ENCODE assay signal across 1 cellular context in the genomic region with DNA sequence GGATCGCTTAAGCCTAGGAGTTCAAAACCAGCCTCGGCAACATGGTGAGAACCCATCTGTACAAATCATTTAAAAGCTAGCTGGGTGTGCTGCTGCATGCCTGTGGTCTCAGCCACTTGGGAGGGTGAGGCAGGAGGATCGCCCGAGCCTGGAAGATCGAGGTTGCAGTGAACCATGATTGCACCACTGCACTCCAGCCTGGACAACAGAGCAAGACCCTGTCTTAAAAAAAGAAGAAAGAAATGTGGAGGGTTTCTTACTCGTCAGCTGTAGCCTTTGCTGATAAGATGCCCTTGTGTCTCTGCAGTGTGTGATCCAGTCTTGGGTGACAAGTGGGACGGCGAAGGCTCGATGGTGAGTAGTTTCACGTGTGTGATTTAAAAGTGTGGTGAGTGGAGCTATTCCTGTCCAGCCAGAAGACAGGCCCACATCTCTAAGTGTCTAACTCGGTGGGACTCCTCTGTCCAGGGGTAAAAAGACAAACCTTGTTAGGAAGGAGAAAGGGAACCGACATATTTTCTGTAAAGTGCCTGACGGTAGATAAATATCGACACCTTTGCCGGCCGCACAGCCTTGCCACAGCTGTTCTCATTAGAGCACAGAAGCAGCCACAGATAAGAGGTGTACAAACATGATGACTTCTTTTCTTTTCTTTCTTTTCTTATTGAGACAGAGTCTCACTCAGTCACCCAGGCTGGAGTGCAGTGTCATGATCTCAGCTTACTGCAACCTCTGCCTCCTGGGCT.
A peak's percentile ranks its signal among the peaks of the same experiment; 100 is the strongest.
TF ChIP-seq lines count a peak whose summit lies in the region.

No MANE protein-coding gene starts in this region.

TF ChIP-seq in K562, 482 proteins besides CTCF, POLR2A, EP300 and RAD21 (continued from another document):
- no peak for TF ChIP-seq ATF3 (IDR thresholded peaks at IDR 0.05)
- no peak for TF ChIP-seq ATF3 (CRISPR knock-in tag; conservative IDR thresholded peaks at IDR 0.05)
- TF ChIP-seq ZEB2 (IDR thresholded peaks at IDR 0.05): peak; percentile 14; the same call in 1 of the 2 replicates
- TF ChIP-seq, protein P1, sequence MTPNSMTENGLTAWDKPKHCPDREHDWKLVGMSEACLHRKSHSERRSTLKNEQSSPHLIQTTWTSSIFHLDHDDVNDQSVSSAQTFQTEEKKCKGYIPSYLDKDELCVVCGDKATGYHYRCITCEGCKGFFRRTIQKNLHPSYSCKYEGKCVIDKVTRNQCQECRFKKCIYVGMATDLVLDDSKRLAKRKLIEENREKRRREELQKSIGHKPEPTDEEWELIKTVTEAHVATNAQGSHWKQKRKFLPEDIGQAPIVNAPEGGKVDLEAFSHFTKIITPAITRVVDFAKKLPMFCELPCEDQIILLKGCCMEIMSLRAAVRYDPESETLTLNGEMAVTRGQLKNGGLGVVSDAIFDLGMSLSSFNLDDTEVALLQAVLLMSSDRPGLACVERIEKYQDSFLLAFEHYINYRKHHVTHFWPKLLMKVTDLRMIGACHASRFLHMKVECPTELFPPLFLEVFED (CRISPR knock-in tag; conservative IDR thresholded peaks at IDR 0.05): no peak
- no peak for TF ChIP-seq CREB5 (CRISPR knock-in tag; IDR thresholded peaks at IDR 0.05)
- TF ChIP-seq, protein P2, sequence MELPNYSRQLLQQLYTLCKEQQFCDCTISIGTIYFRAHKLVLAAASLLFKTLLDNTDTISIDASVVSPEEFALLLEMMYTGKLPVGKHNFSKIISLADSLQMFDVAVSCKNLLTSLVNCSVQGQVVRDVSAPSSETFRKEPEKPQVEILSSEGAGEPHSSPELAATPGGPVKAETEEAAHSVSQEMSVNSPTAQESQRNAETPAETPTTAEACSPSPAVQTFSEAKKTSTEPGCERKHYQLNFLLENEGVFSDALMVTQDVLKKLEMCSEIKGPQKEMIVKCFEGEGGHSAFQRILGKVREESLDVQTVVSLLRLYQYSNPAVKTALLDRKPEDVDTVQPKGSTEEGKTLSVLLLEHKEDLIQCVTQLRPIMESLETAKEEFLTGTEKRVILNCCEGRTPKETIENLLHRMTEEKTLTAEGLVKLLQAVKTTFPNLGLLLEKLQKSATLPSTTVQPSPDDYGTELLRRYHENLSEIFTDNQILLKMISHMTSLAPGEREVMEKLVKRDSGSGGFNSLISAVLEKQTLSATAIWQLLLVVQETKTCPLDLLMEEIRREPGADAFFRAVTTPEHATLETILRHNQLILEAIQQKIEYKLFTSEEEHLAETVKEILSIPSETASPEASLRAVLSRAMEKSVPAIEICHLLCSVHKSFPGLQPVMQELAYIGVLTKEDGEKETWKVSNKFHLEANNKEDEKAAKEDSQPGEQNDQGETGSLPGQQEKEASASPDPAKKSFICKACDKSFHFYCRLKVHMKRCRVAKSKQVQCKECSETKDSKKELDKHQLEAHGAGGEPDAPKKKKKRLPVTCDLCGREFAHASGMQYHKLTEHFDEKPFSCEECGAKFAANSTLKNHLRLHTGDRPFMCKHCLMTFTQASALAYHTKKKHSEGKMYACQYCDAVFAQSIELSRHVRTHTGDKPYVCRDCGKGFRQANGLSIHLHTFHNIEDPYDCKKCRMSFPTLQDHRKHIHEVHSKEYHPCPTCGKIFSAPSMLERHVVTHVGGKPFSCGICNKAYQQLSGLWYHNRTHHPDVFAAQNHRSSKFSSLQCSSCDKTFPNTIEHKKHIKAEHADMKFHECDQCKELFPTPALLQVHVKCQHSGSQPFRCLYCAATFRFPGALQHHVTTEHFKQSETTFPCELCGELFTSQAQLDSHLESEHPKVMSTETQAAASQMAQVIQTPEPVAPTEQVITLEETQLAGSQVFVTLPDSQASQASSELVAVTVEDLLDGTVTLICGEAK (IDR thresholded peaks at IDR 0.05): no peak
- TF ChIP-seq, protein P2 (CRISPR knock-in tag; IDR thresholded peaks at IDR 0.05): peak; percentile 29; the same call in 1 of the 2 replicates
- TF ChIP-seq RAD51 (IDR thresholded peaks at IDR 0.05; ENCODE audit: borderline replicate concordance, low read depth): no peak
- no peak for TF ChIP-seq YY1 (IDR thresholded peaks at IDR 0.05; ENCODE audit: borderline replicate concordance in 1 of 3, control insufficient read depth in 1 of 3, extremely low read depth in 1 of 3, insufficient read depth in 3 of 3, insufficient read length in 1 of 3, insufficient replicate concordance in 2 of 3, low read depth in 1 of 3, low read length in 2 of 3)
- peak; percentile 40; the same call in 1 of the 2 replicates for TF ChIP-seq TEAD4 (IDR thresholded peaks at IDR 0.05; ENCODE audit: low read length)
- no peak for TF ChIP-seq TEAD4 (CRISPR knock-in tag; IDR thresholded peaks at IDR 0.05; ENCODE audit: borderline replicate concordance)
- no peak for TF ChIP-seq ZNF518B (CRISPR knock-in tag; IDR thresholded peaks at IDR 0.05)
- TF ChIP-seq NRF1 (conservative IDR thresholded peaks at IDR 0.05 in 1 of 2, IDR thresholded peaks at IDR 0.05 in 1 of 2): no peak
- no peak for TF ChIP-seq ZBTB33 (CRISPR knock-in tag; IDR thresholded peaks at IDR 0.05)
